Comparison of ENCODE assay signal across 8 cellular contexts in the genomic region with DNA sequence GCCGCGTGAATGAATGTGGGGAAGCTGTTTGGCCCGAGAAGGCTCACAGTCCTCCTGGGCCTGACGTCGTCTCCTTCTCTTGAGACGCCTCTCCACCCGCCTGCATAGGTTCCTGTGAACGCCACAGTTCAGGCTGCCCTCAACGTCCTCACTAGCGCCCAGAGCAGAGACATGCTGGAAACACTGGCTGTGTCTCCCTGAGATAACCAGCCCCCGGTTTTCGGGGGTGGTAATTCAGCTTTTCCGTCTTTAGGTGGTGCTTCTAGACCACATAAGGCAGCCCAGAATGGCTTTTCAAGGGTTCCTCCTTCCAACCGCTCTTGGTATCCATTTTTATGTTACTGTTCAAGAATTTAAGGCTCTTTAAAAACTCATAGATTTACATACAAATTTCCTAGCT.
DNase-seq lines count a peak whose midpoint lies in the region; ATAC-seq, FAIRE-seq and TF ChIP-seq lines count a peak whose summit lies in the region.

No MANE protein-coding gene starts in this region.

- TF ChIP-seq CTCF in D721Med (IDR thresholded peaks at IDR 0.05; ENCODE audit: insufficient read depth, missing control alignments) (peak; percentile 84), K562 (IDR thresholded peaks at IDR 0.05 in 2 of 3, conservative IDR thresholded peaks at IDR 0.05 in 1 of 3; ENCODE audit: insufficient read depth in 2 of 3, low read depth in 1 of 3, low read length in 3 of 3) (peak; percentile 32 to 55 (median 54); a peak in 4 of 6 replicates), thoracic aorta (IDR thresholded peaks at IDR 0.05) (peak; percentile 62)

- in situ Hi-C loops in K562 (cut with MboI) = no loop called here

- FAIRE-seq in D721Med (lab: Jason Lieb, UNC) (no peak), K562 (lab: Jason Lieb, UNC) (no peak)

- no peaks in the 10 kb centered on the region for H3K36me3 Mint-ChIP-seq in immature natural killer cell

- no peak for TF ChIP-seq EP300 in K562 (IDR thresholded peaks at IDR 0.05; ENCODE audit: low read length)

- no peak overlapping the region for H3K4me3 ChIP-seq in K562
- H3K4me3 ChIP-seq in thoracic aorta = peak overlapping the region; percentile 50

- H2AFZ ChIP-seq in K562 (ENCODE audit: low read depth, low read length) = no peak overlapping the region

- H4K20me1 ChIP-seq in K562 (replicated peaks; ENCODE audit: control insufficient read depth, insufficient read depth, low read length) = no peaks in the 10 kb centered on the region

- H3K9me3 ChIP-seq in K562 (replicated peaks; ENCODE audit: control insufficient read depth, insufficient read depth, low read depth, low read length) (no peaks in the 10 kb centered on the region), thoracic aorta (no peaks in the 10 kb centered on the region)

- DNase-seq in D721Med (ENCODE audit: insufficient read length, low spot score) = peak; percentile 37
- DNase-seq in NCI-H1417 (lab: John Stamatoyannopoulos, UW) = peak; percentile 86 to 96 (median 95)
- peak; percentile 18 to 62 (median 34) for DNase-seq in K562 (ENCODE audit: extremely low read depth in 1 of 4, low spot score in 3 of 4)
- peak in 2 of 3 donors; percentile 3 to 9 for DNase-seq in immature natural killer cell
- DNase-seq in thoracic aorta (ENCODE audit: low spot score) = no peak
- DNase-seq in HK-2 (ENCODE audit: unreplicated experiment) = no peak
- DNase-seq in OCI-M2 (lab: John Stamatoyannopoulos, UW; ENCODE audit: unreplicated experiment) = no peak
- DNase-seq in activated naive CD4-positive, alpha-beta T cell (lab: John Stamatoyannopoulos, UW) = no peak

- H3K4me3 Mint-ChIP-seq in immature natural killer cell = peak overlapping the region in 1 of 5 donors; percentile 34

- H3K79me2 ChIP-seq in K562 (ENCODE audit: control insufficient read depth, insufficient read depth, low read length) = no peaks in the 10 kb centered on the region

- H3K9me3 Mint-ChIP-seq in immature natural killer cell = no peaks in the 10 kb centered on the region

- H3K4me1 Mint-ChIP-seq in immature natural killer cell = peaks cover 7 to 8% of the 10 kb centered on the region in 2 donors

- no peaks in the 10 kb centered on the region for H3K9me1 ChIP-seq in K562 (ENCODE audit: control insufficient read depth, insufficient read depth, low read length)

- no peak overlapping the region for H3K9ac ChIP-seq in K562 (ENCODE audit: insufficient read depth in 1 of 2, low read depth in 2 of 2, low read length in 2 of 2)

- no peak overlapping the region for H3K27ac Mint-ChIP-seq in immature natural killer cell

- CTCF ChIA-PET in K562 (lab: Yijun Ruan, JAX; ENCODE audit: low intra/inter-chr PET ratio) = no interaction called here

- H3K4me1 ChIP-seq in K562 (replicated peaks in 1 of 2; ENCODE audit: control insufficient read depth in 2 of 2, insufficient read depth in 2 of 2, low read length in 2 of 2) (no peaks in the 10 kb centered on the region), thoracic aorta (ENCODE audit: control insufficient read depth in 1 of 2, low read depth in 2 of 2) (no peaks in the 10 kb centered on the region)

- POLR2A ChIA-PET in K562 (lab: Yijun Ruan, JAX) = interaction anchor here (0.6 kb wide), 1 partner anchor 30 kb away, joined by 4 read pairs; no protein-coding TSS in a partner anchor

- TF ChIP-seq RAD21 in K562 (CRISPR knock-in tag; conservative IDR thresholded peaks at IDR 0.05 in 1 of 2, IDR thresholded peaks at IDR 0.05 in 1 of 2) = peak; percentile 39 to 44

- peaks cover 4 to 36% of the 10 kb centered on the region in 2 experiments; a peak in 3 of 5 replicates for H3K27me3 ChIP-seq in K562 (ENCODE audit: control insufficient read depth in 2 of 2, insufficient read depth in 2 of 2, low read length in 2 of 2)
- H3K27me3 ChIP-seq in thoracic aorta (replicated peaks; ENCODE audit: insufficient read depth) = no peaks in the 10 kb centered on the region

- H3K36me3 ChIP-seq in K562 (ENCODE audit: control insufficient read depth, insufficient read depth, low read length) = no peaks in the 10 kb centered on the region
- no peaks in the 10 kb centered on the region for H3K36me3 ChIP-seq in thoracic aorta

- intact Hi-C loops in K562 (cut with micrococcal nuclease) = no loop called here

- no peak overlapping the region for H3K4me2 ChIP-seq in K562 (ENCODE audit: insufficient read depth, low read length)

- BruUV-seq in K562 (replicated peaks; lab: Mats Ljungman, UMichigan) = no TSS peak

- 2% methylated on average over 14 of the region's 14 CpGs for WGBS in K562 (ENCODE audit: insufficient coverage, low coverage, missing lambda C conversion rate)

- H3K27ac ChIP-seq in K562 (ENCODE audit: extremely low read depth, low read depth, low read length) (no peak overlapping the region), thoracic aorta (no peak overlapping the region)

- ATAC-seq in K562 (peak; percentile 81), thoracic aorta (ENCODE audit: insufficient number of reproducible peaks, low FRiP score, low read depth) (peak; percentile 69)

- peaks cover 0 to 35% (median 9%) of the 10 kb centered on the region in 3 donors for H3K27me3 Mint-ChIP-seq in immature natural killer cell (ENCODE audit: low read depth in 3 of 3)

- no peak for TF ChIP-seq POLR2A in K562 (conservative IDR thresholded peaks at IDR 0.05)

TF ChIP-seq in K562, 482 proteins besides CTCF, POLR2A, EP300 and RAD21:
- TF ChIP-seq SAP30 (IDR thresholded peaks at IDR 0.05; ENCODE audit: borderline replicate concordance, insufficient read depth, low read depth, low read length, poor library complexity, severe bottlenecking) (no peak), MAZ (CRISPR knock-in tag; conservative IDR thresholded peaks at IDR 0.05 in 1 of 2, IDR thresholded peaks at IDR 0.05 in 1 of 2) (0 out of 4 replicates have a peak, but pooled peaks of 1 of the 2 experiments have one; percentile 12)
TF ChIP-seq in K562: peak in this region for 1.

Comparison
In these comparisons a context has a peak if more than half of its experiments do, and no peak if none do; other contexts are left out.
1. DNase-seq: peak in D721Med (single experiment), NCI-H1417 (3 of 3), K562 (4 of 4) and immature natural killer cell (2 of 3); none in thoracic aorta (single experiment), HK-2 (single experiment), OCI-M2 (single experiment) and activated naive CD4-positive, alpha-beta T cell (0 of 4).
2. Peak in every context shown above with its lines, with median percentiles within 50 percentile points of each other: CTCF ChIP-seq.